8 cellular contexts compared by ENCODE assay signal in genomic region chr20:833450-834150, GRCh38. TPM values are rescaled to one million over a fixed set of nuclear protein-coding genes. Genes with fewer than 3 reads are reported as not detected.
DNase-seq lines count a peak whose midpoint lies in the region; ATAC-seq and TF ChIP-seq lines count a peak whose summit lies in the region.

TSS of gene FAM110A (plus strand) at chr20:833715. CDS start at chr20:844805, 11,090 bp downstream.

- H3K23me2 ChIP-seq in H9 (ENCODE audit: insufficient read length, low read depth, low read length, poor library complexity, severe bottlenecking): peaks cover 7% of the 10 kb centered on the region

- peak within 1 kb of the TSS; percentile 72 to 83 for H3K4me3 Mint-ChIP-seq in H9
- H3K4me3 Mint-ChIP-seq in natural killer cell treated with Interleukin-12 subunit alpha and Interleukin-12 subunit beta and Interleukin-15 and Interleukin-18, amount 100 ng/mL, for 72 hours: peak within 1 kb of the TSS; percentile 91

- no peaks in the 10 kb centered on the region for H3K9me3 ChIP-seq in H9 (ENCODE audit: control insufficient read depth, low read depth, low read length)

- H3K4me1 ChIP-seq in H9 (ENCODE audit: insufficient read depth, low read length): no peaks in the 10 kb centered on the region

- H2BK120ac ChIP-seq in H9 (ENCODE audit: low read depth, low read length, poor library complexity, severe bottlenecking): no peak within 1 kb of the TSS

- no peak within 1 kb of the TSS for H2BK12ac ChIP-seq in H9 (ENCODE audit: insufficient read length, low read depth, low read length)

- H3K56ac ChIP-seq in H9 (ENCODE audit: insufficient read length, low read depth, low read length): no peak within 1 kb of the TSS

- peaks cover 4% of the 10 kb centered on the region; the same call in 1 of the 2 replicates for H3K27me3 ChIP-seq in H9 (ENCODE audit: insufficient read depth, low read length)

- H3K4ac ChIP-seq in H9 (ENCODE audit: low read depth, low read length): no peak within 1 kb of the TSS

- no peak for TF ChIP-seq CTCF in H9 (conservative IDR thresholded peaks at IDR 0.05)

- H2BK15ac ChIP-seq in H9 (ENCODE audit: low read depth, low read length): no peak within 1 kb of the TSS

- H3K9ac ChIP-seq in H9 (ENCODE audit: extremely low read depth, insufficient read length, low read length): no peak within 1 kb of the TSS

- H3K4me2 ChIP-seq in H9 (ENCODE audit: insufficient read depth, insufficient read length, low read length): peak within 1 kb of the TSS; percentile 75

- peaks cover 15 to 16% of the 10 kb centered on the region in 2 experiments for H3K4me1 Mint-ChIP-seq in H9
- peaks cover 39 to 42% of the 10 kb centered on the region in 2 donors for H3K4me1 Mint-ChIP-seq in natural killer cell treated with Interleukin-12 subunit alpha and Interleukin-12 subunit beta and Interleukin-15 and Interleukin-18, amount 100 ng/mL, for 72 hours (ENCODE audit: low read depth in 2 of 2)

- WGBS in H9 (ENCODE audit: extremely low coverage, insufficient read length, low lambda C conversion rate): no CpG with 5 or more reads among the region's 64 CpGs

- no peak within 1 kb of the TSS for H3T11ph ChIP-seq in H9 (ENCODE audit: low read length)

- H3K23ac ChIP-seq in H9 (ENCODE audit: insufficient read length, low read depth, low read length): no peak within 1 kb of the TSS

- H3K14ac ChIP-seq in H9 (ENCODE audit: insufficient read depth, low read length): peak within 1 kb of the TSS; percentile 86; the same call in 1 of the 2 replicates

- H4K5ac ChIP-seq in H9 (ENCODE audit: insufficient read length, low read depth, low read length): no peak within 1 kb of the TSS

- no peak within 1 kb of the TSS for H3K27ac ChIP-seq in H9 (ENCODE audit: insufficient read length, low read depth, low read length)

- no peaks in the 10 kb centered on the region for H4K20me1 ChIP-seq in H9 (ENCODE audit: control insufficient read depth, insufficient read depth, insufficient read length)

- H4K8ac ChIP-seq in H9 (replicated peaks; ENCODE audit: insufficient read length, low read depth, low read length): no peak within 1 kb of the TSS

- H2BK5ac ChIP-seq in H9 (ENCODE audit: insufficient read length, low read length): no peak within 1 kb of the TSS

- H3K79me2 ChIP-seq in H9 (ENCODE audit: insufficient read depth, low read length): no peaks in the 10 kb centered on the region

- H3K36me3 Mint-ChIP-seq in H9 (ENCODE audit: insufficient read depth in 1 of 3, low read depth in 3 of 3): peaks cover 0 to 2% (median 0%) of the 10 kb centered on the region in 3 experiments; a peak in 2 of 7 replicates
- H3K36me3 Mint-ChIP-seq in natural killer cell treated with Interleukin-12 subunit alpha and Interleukin-12 subunit beta and Interleukin-15 and Interleukin-18, amount 100 ng/mL, for 72 hours: peaks cover 4% of the 10 kb centered on the region

- no peak within 1 kb of the TSS for H2AK5ac ChIP-seq in H9 (ENCODE audit: insufficient read length, low read length)

- in situ Hi-C loops in G401 (cut with HindIII; ENCODE audit: low sequenced_read_pairs): no loop called here

- H2AFZ ChIP-seq in H9 (ENCODE audit: low read length): no peak within 1 kb of the TSS

- DNase-seq in G401 (ENCODE audit: low spot score) (peak; percentile 93), H9 (peak; percentile 97), M059J (ENCODE audit: low read depth) (peak; percentile 97), SHP77 (lab: John Stamatoyannopoulos, UW) (peak; percentile 96 to 97), fibroblast of peridontal ligament (ENCODE audit: extremely low read depth) (peak; percentile 87)
- DNase-seq in activated T-helper 9 cell treated with anti-CD3 and anti-CD28 coated beads, Interleukin-2, amount 50 U/mL, for 16 hours (ENCODE audit: low read depth): peak; percentile 94
- peak; percentile 97 for DNase-seq in natural killer cell treated with Interleukin-12 subunit alpha and Interleukin-12 subunit beta and Interleukin-15 and Interleukin-18, amount 100 ng/mL, for 72 hours (ENCODE audit: low spot score)
- DNase-seq in stimulated activated naive CD4-positive, alpha-beta T cell treated with Interleukin-2 at 50 U/mL for 16 hours (lab: John Stamatoyannopoulos, UW): peak; percentile 94

- no peak within 1 kb of the TSS for H4K91ac ChIP-seq in H9 (ENCODE audit: insufficient read length, low read depth, low read length)

- peak; percentile 95 to 96 for ATAC-seq in natural killer cell treated with Interleukin-12 subunit alpha and Interleukin-12 subunit beta and Interleukin-15 and Interleukin-18, amount 100 ng/mL, for 72 hours

- peaks cover 27% of the 10 kb centered on the region for H3K27me3 Mint-ChIP-seq in H9 (ENCODE audit: low read depth)
- no peaks in the 10 kb centered on the region for H3K27me3 Mint-ChIP-seq in natural killer cell treated with Interleukin-12 subunit alpha and Interleukin-12 subunit beta and Interleukin-15 and Interleukin-18, amount 100 ng/mL, for 72 hours

- peaks cover 0 to 3% of the 10 kb centered on the region in 2 experiments; a peak in 3 of 5 replicates for H3K9me3 Mint-ChIP-seq in H9
- H3K9me3 Mint-ChIP-seq in natural killer cell treated with Interleukin-12 subunit alpha and Interleukin-12 subunit beta and Interleukin-15 and Interleukin-18, amount 100 ng/mL, for 72 hours: no peaks in the 10 kb centered on the region

- no peak within 1 kb of the TSS for H2BK20ac ChIP-seq in H9 (ENCODE audit: low read depth, low read length, poor library complexity, severe bottlenecking)

- H3K18ac ChIP-seq in H9 (ENCODE audit: insufficient read length, low read depth, low read length): peak within 1 kb of the TSS; percentile 92

- H3K79me1 ChIP-seq in H9 (ENCODE audit: insufficient read depth, low read depth, low read length, poor library complexity, severe bottlenecking): no peaks in the 10 kb centered on the region

- peak within 1 kb of the TSS in 2 of 3 experiments; percentile 16 to 23; a peak in 1 of 7 replicates for H3K27ac Mint-ChIP-seq in H9
- peak within 1 kb of the TSS; percentile 82 to 93 for H3K27ac Mint-ChIP-seq in natural killer cell treated with Interleukin-12 subunit alpha and Interleukin-12 subunit beta and Interleukin-15 and Interleukin-18, amount 100 ng/mL, for 72 hours

RNA-seq across cellular contexts. Expression of gene FAM110A, which starts in this region (rescaled TPM):
- total RNA-seq in G401 (2014; rRNA removed; shearing (Covaris generic)): 8.1 and 9.5 TPM in 2 replicates
- 10.3 and 11.5 TPM in 2 replicates for total RNA-seq in H9 (2021)
- 9.5 and 10.1 TPM in 2 replicates for total RNA-seq in M059J (2014; rRNA removed; shearing (Covaris generic))
- total RNA-seq in natural killer cell treated with Interleukin-12 subunit alpha and Interleukin-12 subunit beta and Interleukin-15 and Interleukin-18, amount 100 ng/mL, for 72 hours: 10 to 100 TPM; 29.6 to 58.2 TPM
